8 cellular contexts compared by ENCODE assay signal in genomic region chr2:97589598-97590510, GRCh38. TPM values are rescaled to one million over a fixed set of nuclear protein-coding genes. Genes with fewer than 3 reads are reported as not detected.
A peak's percentile ranks its signal among the peaks of the same experiment; 100 is the strongest.
DNase-seq lines count a peak whose midpoint lies in the region; ATAC-seq, FAIRE-seq and TF ChIP-seq lines count a peak whose summit lies in the region.
"Not testable (repeated sequence)": the region's sequence is repeated elsewhere in the genome, so short reads cannot be mapped to it uniquely, and the experiment has no call there.

Gene ANKRD36B, minus strand, starts transcription at chr2:97589877. Its CDS starts 192 bp downstream, at chr2:97589685.

- peak; percentile 38 for ATAC-seq in GM18499 (IDR thresholded peaks at IDR 0.05; ENCODE audit: insufficient read depth, unreplicated experiment)
- ATAC-seq in HG02759 (IDR thresholded peaks at IDR 0.05; ENCODE audit: unreplicated experiment) = peak; percentile 80
- peak; percentile 86 for ATAC-seq in left colon

- TF ChIP-seq CTCF in uterus (IDR thresholded peaks at IDR 0.05) = not testable (repeated sequence)

- H3K27me3 ChIP-seq in small intestine (ENCODE audit: control insufficient read depth in 2 of 2, insufficient read depth in 2 of 2, low read length in 2 of 2); uterus: not testable (repeated sequence)

- 0% methylated on average over 26 to 46 of the region's 90 CpGs for WGBS in small intestine, 3 donors

- H3K4me3 ChIP-seq in small intestine (ENCODE audit: low read depth in 1 of 2, low read length in 2 of 2) (peak within 1 kb of the TSS; percentile 46 to 58), uterus (peak within 1 kb of the TSS; percentile 53 to 57)

- DNase-seq in NCI-H226 (peak; percentile 82), left colon (peak; percentile 80 to 81), small intestine (peak; percentile 80), uterus (peak; percentile 64 to 69)
- peak; percentile 76 for DNase-seq in activated CD8-positive, alpha-beta memory T cell treated with anti-CD3 and anti-CD28 coated beads, Interleukin-2, amount 50 U/mL, for 48 hours
- DNase-seq in effector CD4-positive, alpha-beta T cell = peak; percentile 66

- H3K27ac ChIP-seq in small intestine (ENCODE audit: low read depth in 1 of 2, low read length in 1 of 2) = peak within 1 kb of the TSS; percentile 92 to 97
- peak within 1 kb of the TSS; percentile 92 to 96 for H3K27ac ChIP-seq in uterus

- peak in 1 of 2 donors; percentile 45 for TF ChIP-seq POLR2A in uterus (IDR thresholded peaks at IDR 0.05)

- not testable (repeated sequence) for FAIRE-seq in small intestine (lab: Jason Lieb, UNC)

- H3K36me3 ChIP-seq in small intestine (ENCODE audit: control insufficient read depth in 2 of 2, insufficient read depth in 2 of 2, low read length in 2 of 2); uterus: not testable (repeated sequence)

- H3K9me3 ChIP-seq in small intestine (ENCODE audit: control insufficient read depth, low read depth); uterus: not testable (repeated sequence)

- intact Hi-C loops in left colon (cut with DNase I, micrococcal nuclease); uterus (cut with DNase I; ENCODE audit: low total_unique reads): not testable (repeated sequence)

- not testable (repeated sequence) for H3K4me1 ChIP-seq in small intestine (ENCODE audit: control insufficient read depth in 2 of 2, insufficient read depth in 1 of 2, low read depth in 1 of 2, low read length in 1 of 2); uterus

RNA-seq across cellular contexts. Expression of gene ANKRD36B, which starts in this region (rescaled TPM):
- total RNA-seq in left colon = 10 to 100 TPM; 22.1 to 23.5 TPM
- 1 to 10 TPM; 2.4 to 4.5 (median 4.2) TPM for polyA plus RNA-seq in small intestine
- 100 to 1,000 TPM in 1 of 4 donors, 10 to 100 TPM in 3; 47.4 to 214 (median 77.3) TPM for total RNA-seq in uterus

Comparison
In these comparisons a context has a peak if more than half of its experiments do, and no peak if none do; other contexts are left out.
1. Peak in every context shown above with its lines: DNase-seq, ATAC-seq, H3K4me3 ChIP-seq and H3K27ac ChIP-seq.